1 cellular context compared by ENCODE assay signal in genomic region chr5:534743-535671, GRCh38.
TF ChIP-seq lines count a peak whose summit lies in the region.

No MANE protein-coding gene starts in this region.

TF ChIP-seq in IMR-90, 13 proteins besides CTCF, POLR2A, EP300 and RAD21 (continued from another document):
- TF ChIP-seq USF2 (IDR thresholded peaks at IDR 0.05; ENCODE audit: low read depth, low read length) = no peak
- TF ChIP-seq MXI1 (IDR thresholded peaks at IDR 0.05; ENCODE audit: borderline replicate concordance, low read depth, low read length) = no peak
- no peak for TF ChIP-seq CEBPB (IDR thresholded peaks at IDR 0.05; ENCODE audit: low read depth, low read length)
